8 cellular contexts compared by ENCODE assay signal in the genomic region with DNA sequence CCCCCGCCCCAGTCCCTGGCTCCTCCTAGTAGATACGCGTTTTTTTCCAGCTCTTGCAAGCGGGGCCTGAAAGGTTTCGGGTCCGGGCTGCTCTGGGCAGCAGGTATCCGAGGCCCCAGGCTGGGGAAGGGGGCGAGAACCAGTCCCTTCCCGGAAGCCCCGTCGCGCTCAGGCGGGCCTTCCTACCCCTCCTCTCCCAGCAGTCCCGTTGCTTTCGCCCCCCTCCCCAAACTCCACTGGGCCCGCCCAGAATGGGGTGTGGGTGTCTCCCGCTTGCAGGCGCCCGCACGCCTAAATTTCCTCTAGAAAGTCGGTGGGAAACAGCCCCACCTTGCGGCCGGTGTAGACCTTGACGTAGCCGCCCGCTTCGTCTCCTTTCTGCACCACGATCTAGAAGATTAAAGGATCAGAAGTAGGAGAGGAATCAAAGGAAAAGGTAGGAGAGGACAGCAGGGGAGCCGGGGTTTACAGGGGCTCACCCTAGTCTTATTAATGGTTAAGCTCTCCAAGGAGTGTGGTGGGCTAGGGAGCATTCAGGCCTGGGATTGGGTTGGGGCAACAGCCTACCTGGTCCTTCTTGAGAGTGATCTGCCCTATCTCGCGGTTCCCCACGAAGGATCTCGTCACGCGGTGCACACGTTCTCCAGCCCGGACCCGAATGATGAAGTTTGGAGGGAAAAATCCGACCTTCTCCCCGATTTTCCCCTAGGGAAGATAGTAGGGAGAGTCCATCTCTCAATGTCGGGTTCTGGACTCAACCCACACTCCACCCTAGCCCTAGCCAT. TPM values are rescaled to one million over a fixed set of nuclear protein-coding genes. Genes with fewer than 3 reads are reported as not detected.
DNase-seq lines count a peak whose midpoint lies in the region; ATAC-seq, FAIRE-seq and TF ChIP-seq lines count a peak whose summit lies in the region.

No MANE protein-coding gene starts in this region.

- no peaks in the 10 kb centered on the region for H3K9me3 ChIP-seq in right lobe of liver

- peak overlapping the region; percentile 60 for H3K27ac Mint-ChIP-seq in activated CD4-positive, alpha-beta T cell treated with anti-CD3 and anti-CD28 coated beads, Interleukin-2, amount 10 ng/mL, durations not matched to agents 7 days and 5 days

- no peak overlapping the region for H3K27ac ChIP-seq in right lobe of liver

- CTCF ChIA-PET in activated CD4-positive, alpha-beta T cell treated with anti-CD3 and anti-CD28 coated beads, Interleukin-2, amount 10 ng/mL, durations not matched to agents 7 days and 5 days (lab: Charles Lee): interaction anchor here (1.0 to 18.3 kb wide), 17 partner anchors 15 to 556 kb away, joined by 3 to 332 read pairs (median 4); a partner anchor contains a TSS

- peaks cover 48% of the 10 kb centered on the region for H3K4me1 Mint-ChIP-seq in activated CD4-positive, alpha-beta T cell treated with anti-CD3 and anti-CD28 coated beads, Interleukin-2, amount 10 ng/mL, durations not matched to agents 7 days and 5 days

- peak; percentile 54 for FAIRE-seq in GM18507 (lab: Jason Lieb, UNC)

- H3K9me3 Mint-ChIP-seq in activated CD4-positive, alpha-beta T cell treated with anti-CD3 and anti-CD28 coated beads, Interleukin-2, amount 10 ng/mL, durations not matched to agents 7 days and 5 days: no peaks in the 10 kb centered on the region

- peak; percentile 42 to 58 (median 53) for ATAC-seq in right lobe of liver
- no peak for ATAC-seq in HG03196 (IDR thresholded peaks at IDR 0.05; ENCODE audit: unreplicated experiment)

- H3K36me3 Mint-ChIP-seq in activated CD4-positive, alpha-beta T cell treated with anti-CD3 and anti-CD28 coated beads, Interleukin-2, amount 10 ng/mL, durations not matched to agents 7 days and 5 days (ENCODE audit: low read depth): peaks cover 5% of the 10 kb centered on the region

- intact Hi-C loops in right lobe of liver (cut with DNase I): loop anchor here in 1 of 2 donors (5.0 kb wide), 1 partner anchor 36 kb away; no protein-coding TSS in a partner anchor

- POLR2A ChIA-PET in activated CD4-positive, alpha-beta T cell treated with anti-CD3 and anti-CD28 coated beads, Interleukin-2, amount 10 ng/mL, durations not matched to agents 7 days and 5 days (lab: Charles Lee): interaction anchor here (0.6 to 2.1 kb wide), 2 partner anchors 14 to 30 kb away, joined by 9 to 14 read pairs; a partner anchor contains a TSS

- peak overlapping the region; percentile 65 for H3K4me3 Mint-ChIP-seq in activated CD4-positive, alpha-beta T cell treated with anti-CD3 and anti-CD28 coated beads, Interleukin-2, amount 10 ng/mL, durations not matched to agents 7 days and 5 days

- TF ChIP-seq CTCF in right lobe of liver (IDR thresholded peaks at IDR 0.05): peak; percentile 59 to 82 (median 78)

- H3K27me3 Mint-ChIP-seq in activated CD4-positive, alpha-beta T cell treated with anti-CD3 and anti-CD28 coated beads, Interleukin-2, amount 10 ng/mL, durations not matched to agents 7 days and 5 days: peaks cover 35% of the 10 kb centered on the region

- peaks cover 0 to 42% (median 16%) of the 10 kb centered on the region in 4 donors for H3K4me1 ChIP-seq in right lobe of liver

- no peaks in the 10 kb centered on the region for H3K36me3 ChIP-seq in right lobe of liver

- DNase-seq in A172 (ENCODE audit: low spot score) (peak; percentile 28), GM18507 (ENCODE audit: extremely low spot score, insufficient read length, low read depth) (no peak), NCI-H446 (lab: John Stamatoyannopoulos, UW) (peak; percentile 61 to 65), dermis blood vessel endothelial cell (peak; percentile 78), right lobe of liver (peak; percentile 82 to 84 (median 83))
- DNase-seq in activated CD4-positive, alpha-beta T cell treated with anti-CD3 and anti-CD28 coated beads, Interleukin-2, amount 10 ng/mL, durations not matched to agents 7 days and 5 days: peak; percentile 87
- DNase-seq in stimulated activated CD4-positive, alpha-beta T cell treated with anti-CD3 and anti-CD28 coated beads, TNF-alpha, amount 100 ng/mL, for 48 hours (ENCODE audit: low read depth in 3 of 3): peak; percentile 65 to 87 (median 69)

- peaks cover 0 to 7% of the 10 kb centered on the region in 2 donors for H3K27me3 ChIP-seq in right lobe of liver

- 8% methylated on average over 22 of the region's 41 CpGs for WGBS in right lobe of liver (ENCODE audit: insufficient coverage, low coverage, low lambda C conversion rate, missing lambda C conversion rate)

- no peak for TF ChIP-seq POLR2A in right lobe of liver (IDR thresholded peaks at IDR 0.05)

- peak overlapping the region; percentile 26 to 39 (median 37) for H3K4me3 ChIP-seq in right lobe of liver

RNA-seq across cellular contexts. Expression of a gene that starts 7.3 kb away (rescaled TPM):
- total RNA-seq in A172 (2014; rRNA removed; shearing (Covaris generic)): 0.59 and 0.89 TPM in 2 replicates
- 1 to 10 TPM; 5.1 to 5.2 TPM for total RNA-seq in activated CD4-positive, alpha-beta T cell treated with anti-CD3 and anti-CD28 coated beads, Interleukin-2, amount 10 ng/mL, durations not matched to agents 7 days and 5 days
- total RNA-seq in dermis blood vessel endothelial cell (0.65 TPM in 1 of 2 replicates, not detected in the other), right lobe of liver (1 to 10 TPM in 5 of 6 experiments, under 1 TPM in 1; 0.98 to 4.5 (median 1.8) TPM)

RNA-seq across cellular contexts. Expression of a gene that starts 14.2 kb away (rescaled TPM):
- total RNA-seq in A172 (2014; rRNA removed; shearing (Covaris generic)): 208 and 223 TPM in 2 replicates
- 100 to 1,000 TPM; 137 to 141 TPM for total RNA-seq in activated CD4-positive, alpha-beta T cell treated with anti-CD3 and anti-CD28 coated beads, Interleukin-2, amount 10 ng/mL, durations not matched to agents 7 days and 5 days
- total RNA-seq in dermis blood vessel endothelial cell (140 and 291 TPM in 2 replicates), right lobe of liver (100 to 1,000 TPM; 157 to 228 (median 194) TPM)

RNA-seq across cellular contexts. Expression of a gene that starts 27.1 kb away (rescaled TPM):
- total RNA-seq in A172 (2014; rRNA removed; shearing (Covaris generic)): 5.3 and 5.8 TPM in 2 replicates
- under 1 TPM; 0.29 to 0.32 TPM for total RNA-seq in activated CD4-positive, alpha-beta T cell treated with anti-CD3 and anti-CD28 coated beads, Interleukin-2, amount 10 ng/mL, durations not matched to agents 7 days and 5 days
- total RNA-seq in dermis blood vessel endothelial cell (0.51 TPM in 1 of 2 replicates, not detected in the other), right lobe of liver (1 to 10 TPM in 2 of 6 experiments, under 1 TPM in 1, not detected in 3; 0.87 to 1.5 (median 1.2) TPM)
